Comparison of ENCODE assay signal across 15 cellular contexts in the genomic region with DNA sequence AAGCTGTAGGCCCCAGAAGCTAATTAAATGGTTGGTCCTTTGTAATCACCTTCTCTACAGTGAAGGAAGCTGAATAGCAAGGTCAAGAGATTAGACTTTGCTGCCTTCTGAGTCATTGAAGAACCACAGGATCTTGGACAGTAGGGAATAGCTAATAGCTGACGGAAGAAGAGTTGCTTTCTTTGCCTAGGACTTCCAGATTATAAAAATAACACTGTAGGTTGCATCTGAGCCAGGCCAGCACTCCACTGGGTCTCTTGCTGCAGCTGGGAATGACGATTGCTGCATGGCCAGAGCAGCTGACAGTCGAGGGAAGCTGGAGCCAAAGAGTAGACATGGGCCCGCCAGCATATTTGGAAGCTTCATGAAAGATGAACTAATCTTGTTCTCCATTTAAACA.
DNase-seq lines count a peak whose midpoint lies in the region; ATAC-seq, FAIRE-seq and TF ChIP-seq lines count a peak whose summit lies in the region.
"Had no signal": no experiment of that assay in that cellular context is flagged by ENCODE, and none has a peak within 500 bp of the region (broad histone marks: within the 10 kb centered on the region; RNA-seq: fewer than 3 reads in every experiment).

No MANE protein-coding gene starts in this region.

- no peak overlapping the region for H3K27ac Mint-ChIP-seq in astrocyte (ENCODE audit: unreplicated experiment)
- H3K27ac Mint-ChIP-seq: B cell, naive B cell had no signal

- H3K4me1 Mint-ChIP-seq in astrocyte (ENCODE audit: low read depth, unreplicated experiment): peaks cover 5% of the 10 kb centered on the region
- H3K4me1 Mint-ChIP-seq: B cell, naive B cell had no signal

- H3K4me1 ChIP-seq in astrocyte (ENCODE audit: insufficient read depth, low read length) (peaks cover 6% of the 10 kb centered on the region), heart right ventricle (peaks cover 0 to 34% (median 14%) of the 10 kb centered on the region in 9 donors)

- DNase-seq in astrocyte (ENCODE audit: low read depth) (peak; percentile 83), heart right ventricle (peak; percentile 62 to 79), renal cortical epithelial cell (ENCODE audit: low read depth) (peak; percentile 69), inferior parietal cortex (ENCODE audit: extremely low spot score) (no peak), KG1 (lab: John Stamatoyannopoulos, UW) (no peak), NAMALWA (ENCODE audit: low spot score) (no peak)
- DNase-seq: activated T-cell treated with anti-CD3 and anti-CD28 coated beads, Interleukin-2, amount 50 U/mL, for 1 hour; MV-4-11; naive B cell had no signal

- no peaks in the 10 kb centered on the region for H3K36me3 Mint-ChIP-seq in astrocyte (ENCODE audit: low read depth, unreplicated experiment)
- H3K36me3 Mint-ChIP-seq: naive B cell had no signal

- H3K27me3 ChIP-seq in astrocyte (ENCODE audit: insufficient read depth, low read length) (no peaks in the 10 kb centered on the region), heart right ventricle (no peaks in the 10 kb centered on the region)
- H3K27me3 ChIP-seq: vagina had no signal

- TF ChIP-seq CTCF in C4-2B (conservative IDR thresholded peaks at IDR 0.05) (no peak), astrocyte (IDR thresholded peaks at IDR 0.05; ENCODE audit: insufficient read depth, low read depth, low read length) (no peak), heart right ventricle (IDR thresholded peaks at IDR 0.05) (no peak)

- ATAC-seq in heart right ventricle (peak; percentile 94 to 97 (median 95)), GM21447 (IDR thresholded peaks at IDR 0.05; ENCODE audit: unreplicated experiment) (no peak)

- peaks cover 3% of the 10 kb centered on the region for H3K27me3 Mint-ChIP-seq in astrocyte (ENCODE audit: low read depth, unreplicated experiment)

- no peaks in the 10 kb centered on the region for H3K79me2 ChIP-seq in astrocyte (ENCODE audit: insufficient read depth, low read length)

- no peak overlapping the region for H2AFZ ChIP-seq in astrocyte (ENCODE audit: low read depth, low read length)

- H3K9me3 ChIP-seq in astrocyte (ENCODE audit: insufficient read depth, low read depth, low read length): no peaks in the 10 kb centered on the region
- H3K9me3 ChIP-seq in heart right ventricle: no peaks in the 10 kb centered on the region
- H3K9me3 ChIP-seq: vagina had no signal

- no peak overlapping the region for H3K9ac ChIP-seq in astrocyte (ENCODE audit: low read length)

- H3K4me3 Mint-ChIP-seq in astrocyte (ENCODE audit: unreplicated experiment): no peak overlapping the region
- H3K4me3 Mint-ChIP-seq: B cell, naive B cell had no signal

- H3K36me3 ChIP-seq in astrocyte (ENCODE audit: insufficient read depth, low read length) (no peaks in the 10 kb centered on the region), heart right ventricle (no peaks in the 10 kb centered on the region)
- H3K36me3 ChIP-seq: vagina had no signal

- no peaks in the 10 kb centered on the region for H3K9me3 Mint-ChIP-seq in astrocyte (ENCODE audit: unreplicated experiment)

- H3K4me2 ChIP-seq in astrocyte (ENCODE audit: low read length): peak overlapping the region; percentile 40

- H4K20me1 ChIP-seq in astrocyte (ENCODE audit: insufficient read depth, low read length): no peaks in the 10 kb centered on the region

- H3K27ac ChIP-seq in C4-2B (peak overlapping the region; percentile 57), astrocyte (ENCODE audit: low read depth, low read length) (peak overlapping the region; percentile 34), heart right ventricle (peak overlapping the region in 9 of 10 donors; percentile 16 to 84 (median 47))
- H3K27ac ChIP-seq: vagina had no signal

- no peak for FAIRE-seq in astrocyte (lab: Jason Lieb, UNC)
- FAIRE-seq: endometrium, G401.6 had no signal

- H3K4me3 ChIP-seq in astrocyte (ENCODE audit: insufficient read depth, low read depth, low read length) (no peak overlapping the region), heart right ventricle (no peak overlapping the region)
- H3K4me3 ChIP-seq: vagina had no signal

- intact Hi-C loops in heart right ventricle (cut with DNase I): loop anchor here in 2 of 10 donors (5.0 to 10.0 kb wide), 3 partner anchors 83 to 400 kb away; partner anchors contain the start of gene KCNMB2 (in 1 of the 2)

- WGBS in heart right ventricle, 2 donors: 21 to 24% methylated on average over 4 of the region's 4 CpGs

Comparison
In these comparisons a context has a peak if more than half of its experiments do, and no peak if none do; other contexts are left out.
1. DNase-seq: peak in astrocyte (single experiment), heart right ventricle (2 of 2) and renal cortical epithelial cell (single experiment); none in inferior parietal cortex (single experiment), KG1 (single experiment) and NAMALWA (single experiment).
2. Peak in every context shown above with its lines, with median percentiles within 50 percentile points of each other: H3K27ac ChIP-seq.